In genomic region chr1:157136133-157136532, GRCh38 we compare ENCODE assay signal across 1 cellular context.
TF ChIP-seq lines count a peak whose summit lies in the region.

No MANE protein-coding gene starts in this region.

TF ChIP-seq in HepG2, 621 proteins besides CTCF, POLR2A, EP300 and RAD21:
- TF ChIP-seq ZBTB40 (IDR thresholded peaks at IDR 0.05), result no peak
- TF ChIP-seq ZBTB40 (CRISPR knock-in tag; IDR thresholded peaks at IDR 0.05), result no peak
- 0 out of 2 replicates have a peak, but pooled peaks have one; percentile 28 for TF ChIP-seq SMC3 (IDR thresholded peaks at IDR 0.05; ENCODE audit: low read length)
- no peak for TF ChIP-seq SP2 (CRISPR knock-in tag; IDR thresholded peaks at IDR 0.05)
- no peak for TF ChIP-seq TEAD3 (CRISPR knock-in tag; optimal IDR thresholded peaks at IDR 0.05; ENCODE audit: borderline replicate concordance)
